In genomic region chr17:4162775-4163498, GRCh38 we compare ENCODE assay signal across 9 cellular contexts. TPM values are rescaled to one million over a fixed set of nuclear protein-coding genes. Genes with fewer than 3 reads are reported as not detected.
DNase-seq lines count a peak whose midpoint lies in the region; FAIRE-seq and TF ChIP-seq lines count a peak whose summit lies in the region.
"Had no signal": no experiment of that assay in that cellular context is flagged by ENCODE, and none has a peak within 500 bp of the region (broad histone marks: within the 10 kb centered on the region; RNA-seq: fewer than 3 reads in every experiment).

No MANE protein-coding gene starts in this region.

- H3K4me3 ChIP-seq in OCI-LY7 (ENCODE audit: low read depth, low read length, poor library complexity, severe bottlenecking) (no peak overlapping the region), fibroblast of villous mesenchyme (ENCODE audit: low read depth, low read length) (no peak overlapping the region)

- CTCF ChIA-PET in OCI-LY7 (lab: Charles Lee; ENCODE audit: unreplicated experiment): interaction anchor here (0.6 kb wide), 1 partner anchor 250 kb away, joined by 3 read pairs; no protein-coding TSS in a partner anchor

- H3K9me3 ChIP-seq in OCI-LY7 (ENCODE audit: low read length): no peaks in the 10 kb centered on the region

- H3K27ac ChIP-seq in OCI-LY7 (ENCODE audit: low read depth, low read length, poor library complexity, severe bottlenecking): no peak overlapping the region

- no peak overlapping the region for H3K4me2 ChIP-seq in OCI-LY7 (ENCODE audit: low read length)

- DNase-seq in GM19239 (ENCODE audit: insufficient read length, low spot score): no peak
- peak; percentile 27 for DNase-seq in OCI-LY7 (ENCODE audit: low spot score)
- DNase-seq in fibroblast of villous mesenchyme (ENCODE audit: low read depth): peak; percentile 97
- peak; percentile 28 for DNase-seq in renal cortical epithelial cell (ENCODE audit: low read depth)
- DNase-seq in activated CD4-positive, alpha-beta T cell treated with anti-CD3 and anti-CD28 coated beads, Interleukin-2, amount 50 U/mL, for 48 hours: no peak
- DNase-seq in amygdala (lab: John Stamatoyannopoulos, UW): no peak
- DNase-seq in cerebellar cortex (ENCODE audit: low spot score): no peak
- no peak for DNase-seq in NCI-H446 (lab: John Stamatoyannopoulos, UW)

- POLR2A ChIA-PET in OCI-LY7 (lab: Charles Lee): interaction anchor here (0.6 to 1.5 kb wide), 3 partner anchors 19 to 245 kb away, joined by 3 read pairs; no protein-coding TSS in a partner anchor

- H3K79me2 ChIP-seq in OCI-LY7 (ENCODE audit: insufficient read depth, low read depth, low read length): no peaks in the 10 kb centered on the region

- H2AFZ ChIP-seq in OCI-LY7 (ENCODE audit: low read length): no peak overlapping the region

- H4K20me1 ChIP-seq in OCI-LY7 (ENCODE audit: insufficient read depth, low read length): no peaks in the 10 kb centered on the region

- FAIRE-seq in GM19239 (lab: Jason Lieb, UNC): peak; percentile 66
- FAIRE-seq: RCC 7860 had no signal

- peaks cover 9% of the 10 kb centered on the region for H3K4me1 ChIP-seq in OCI-LY7 (ENCODE audit: insufficient read depth, low read length, poor library complexity, severe bottlenecking)

- BruUV-seq in OCI-LY7 (replicated peaks; lab: Mats Ljungman, UMichigan): no TSS peak

- peaks cover 40% of the 10 kb centered on the region for H3K36me3 ChIP-seq in OCI-LY7 (ENCODE audit: insufficient read depth, low read length)

- TF ChIP-seq CTCF in OCI-LY7 (conservative IDR thresholded peaks at IDR 0.05; ENCODE audit: low read length) (no peak), fibroblast of villous mesenchyme (IDR thresholded peaks at IDR 0.05; ENCODE audit: insufficient read depth, low read depth, low read length) (no peak)

- H3K9me2 ChIP-seq in OCI-LY7 (ENCODE audit: insufficient read depth, low read length): no peaks in the 10 kb centered on the region

- intact Hi-C loops in OCI-LY7 (cut with micrococcal nuclease; ENCODE audit: unreplicated experiment): no loop called here

RNA-seq across cellular contexts. Expression of gene CYB5D2, which starts 19.9 kb away (rescaled TPM):
- 6.9 and 18.5 TPM in 2 replicates for total RNA-seq in OCI-LY7 (2014; rRNA removed; shearing (Covaris generic))
- total RNA-seq in OCI-LY7 (2022) (16.7 and 17.2 TPM in 2 replicates), fibroblast of villous mesenchyme (19.4 and 19.6 TPM in 2 replicates), renal cortical epithelial cell (22.6 and 45.9 TPM in 2 replicates)

RNA-seq across cellular contexts. Expression of gene ZZEF1, which starts 20.1 kb away (rescaled TPM):
- 25.3 and 35.4 TPM in 2 replicates for total RNA-seq in OCI-LY7 (2014; rRNA removed; shearing (Covaris generic))
- 51.5 and 54.9 TPM in 2 replicates for total RNA-seq in OCI-LY7 (2022)
- total RNA-seq in fibroblast of villous mesenchyme: 43.8 and 48.4 TPM in 2 replicates
- total RNA-seq in renal cortical epithelial cell: 12.9 and 43.6 TPM in 2 replicates

Comparison
In these comparisons a context has a peak if more than half of its experiments do, and no peak if none do; other contexts are left out.
1. DNase-seq: peak in OCI-LY7 (single experiment), fibroblast of villous mesenchyme (single experiment) and renal cortical epithelial cell (single experiment); none in GM19239 (single experiment), activated CD4-positive, alpha-beta T cell treated with anti-CD3 and anti-CD28 coated beads, Interleukin-2, amount 50 U/mL, for 48 hours (0 of 2), amygdala (0 of 56), cerebellar cortex (single experiment) and NCI-H446 (0 of 2).